26 cellular contexts compared by ENCODE assay signal in genomic region chr15:35260961-35261360, GRCh38.
"Had no signal": no experiment of that assay in that cellular context is flagged by ENCODE, and none has a peak within 500 bp of the region (broad histone marks: within the 10 kb centered on the region; RNA-seq: fewer than 3 reads in every experiment).

No MANE protein-coding gene starts in this region.

- H3K4me3 Mint-ChIP-seq: activated CD4-positive, alpha-beta memory T cell treated with anti-CD3 and anti-CD28 coated beads, Interleukin-2, amount 10 ng/mL, durations not matched to agents 7 days and 5 days; activated CD4-positive, alpha-beta T cell treated with anti-CD3 and anti-CD28 coated beads for 36 hours; activated naive CD4-positive, alpha-beta T cell treated with anti-CD3 and anti-CD28 coated beads, Interleukin-2, amount 10 ng/mL, durations not matched to agents 7 days and 5 days; activated naive CD8-positive, alpha-beta T cell treated with anti-CD3 and anti-CD28 coated beads for 36 hours; activated T-cell treated with anti-CD3 and anti-CD28 coated beads, Interleukin-2, amount 50 U/mL, for 72 hours had no signal

- H3K4me3 ChIP-seq: breast epithelium had no signal

- H3K27ac Mint-ChIP-seq: activated CD4-positive, alpha-beta memory T cell treated with anti-CD3 and anti-CD28 coated beads, Interleukin-2, amount 10 ng/mL, durations not matched to agents 7 days and 5 days; activated CD4-positive, alpha-beta T cell treated with anti-CD3 and anti-CD28 coated beads for 36 hours; activated naive CD4-positive, alpha-beta T cell treated with anti-CD3 and anti-CD28 coated beads, Interleukin-2, amount 10 ng/mL, durations not matched to agents 7 days and 5 days; activated naive CD8-positive, alpha-beta T cell treated with anti-CD3 and anti-CD28 coated beads for 36 hours; activated T-cell treated with anti-CD3 and anti-CD28 coated beads, Interleukin-2, amount 50 U/mL, for 72 hours; activated T-helper 2 cell treated with anti-CD3 and anti-CD28 coated beads, Interferon-gamma antibody, Interleukin-2, Interleukin-4, amounts not matched to agents 10 μg/mL and 5 μg/mL and 100 μg/mL, durations not matched to agents 14 hours and 24 hours and 36 hours had no signal

- H3K9me3 ChIP-seq: breast epithelium, SK-N-SH had no signal

- H3K4me1 Mint-ChIP-seq: activated CD4-positive, alpha-beta memory T cell treated with anti-CD3 and anti-CD28 coated beads, Interleukin-2, amount 10 ng/mL, durations not matched to agents 7 days and 5 days; activated CD4-positive, alpha-beta T cell treated with anti-CD3 and anti-CD28 coated beads for 36 hours; activated naive CD4-positive, alpha-beta T cell treated with anti-CD3 and anti-CD28 coated beads, Interleukin-2, amount 10 ng/mL, durations not matched to agents 7 days and 5 days; activated naive CD8-positive, alpha-beta T cell treated with anti-CD3 and anti-CD28 coated beads for 36 hours had no signal

- H3K36me3 ChIP-seq: breast epithelium had no signal

- H3K9me3 Mint-ChIP-seq: activated CD4-positive, alpha-beta memory T cell treated with anti-CD3 and anti-CD28 coated beads, Interleukin-2, amount 10 ng/mL, durations not matched to agents 7 days and 5 days; activated naive CD4-positive, alpha-beta T cell treated with anti-CD3 and anti-CD28 coated beads, Interleukin-2, amount 10 ng/mL, durations not matched to agents 7 days and 5 days; activated naive CD8-positive, alpha-beta T cell treated with anti-CD3 and anti-CD28 coated beads for 36 hours; activated T-cell treated with anti-CD3 and anti-CD28 coated beads, Interleukin-2, amount 50 U/mL, for 72 hours; activated T-helper 2 cell treated with anti-CD3 and anti-CD28 coated beads, Interferon-gamma antibody, Interleukin-2, Interleukin-4, amounts not matched to agents 10 μg/mL and 5 μg/mL and 100 μg/mL, durations not matched to agents 14 hours and 24 hours and 36 hours had no signal

- H3K36me3 Mint-ChIP-seq: activated naive CD4-positive, alpha-beta T cell treated with anti-CD3 and anti-CD28 coated beads, Interleukin-2, amount 10 ng/mL, durations not matched to agents 7 days and 5 days; activated naive CD8-positive, alpha-beta T cell treated with anti-CD3 and anti-CD28 coated beads for 36 hours had no signal

- H3K27ac ChIP-seq: breast epithelium, VCaP had no signal

- H3K27me3 Mint-ChIP-seq: activated CD4-positive, alpha-beta memory T cell treated with anti-CD3 and anti-CD28 coated beads, Interleukin-2, amount 10 ng/mL, durations not matched to agents 7 days and 5 days; activated CD4-positive, alpha-beta T cell treated with anti-CD3 and anti-CD28 coated beads for 36 hours; activated naive CD4-positive, alpha-beta T cell treated with anti-CD3 and anti-CD28 coated beads, Interleukin-2, amount 10 ng/mL, durations not matched to agents 7 days and 5 days; activated naive CD8-positive, alpha-beta T cell treated with anti-CD3 and anti-CD28 coated beads for 36 hours had no signal

- DNase-seq: activated CD4-positive, alpha-beta memory T cell treated with anti-CD3 and anti-CD28 coated beads, Interleukin-2, amount 10 ng/mL, durations not matched to agents 7 days and 5 days; activated CD4-positive, alpha-beta T cell treated with anti-CD3 and anti-CD28 coated beads for 36 hours; activated CD4-positive, alpha-beta T cell treated with anti-CD3 and anti-CD28 coated beads, Interleukin-2, amount 50 U/mL, for 1 hour; activated gamma-delta T cell treated with Interleukin-2 at 50 U/mL for 16 hours; activated naive CD4-positive, alpha-beta T cell treated with anti-CD3 and anti-CD28 coated beads, Interleukin-2, amount 10 ng/mL, durations not matched to agents 7 days and 5 days; activated naive CD8-positive, alpha-beta T cell treated with anti-CD3 and anti-CD28 coated beads for 36 hours; activated T-cell treated with anti-CD3 and anti-CD28 coated beads for 4 hours; activated T-cell treated with anti-CD3 and anti-CD28 coated beads, Interleukin-2, amount 50 U/mL, for 72 hours; caudate nucleus; Kasumi-1; NCI-H1048; NCI-H1930; NCI-H2107; NCI-H2171 treated with DMSO at 0.1 percent for 48 hours; NCI-H226; NCI-H526; NCI-H774; OCI-M1; RPMI8226; SK-N-SH; T-helper 1 cell had no signal

- H3K4me1 ChIP-seq: breast epithelium had no signal

- ATAC-seq: activated CD4-positive, alpha-beta T cell treated with anti-CD3 and anti-CD28 coated beads for 36 hours; activated T-cell treated with anti-CD3 and anti-CD28 coated beads, Interleukin-2, amount 50 U/mL, for 72 hours; Panc1; Right ventricle myocardium inferior had no signal

- H3K27me3 ChIP-seq: breast epithelium had no signal
